Comparison of ENCODE assay signal across 8 cellular contexts in genomic region chr2:41736105-41736567, GRCh38.
DNase-seq lines count a peak whose midpoint lies in the region; ATAC-seq and TF ChIP-seq lines count a peak whose summit lies in the region.

No MANE protein-coding gene starts in this region.

- ATAC-seq in GM18873 (IDR thresholded peaks at IDR 0.05; ENCODE audit: low FRiP score, unreplicated experiment) (peak; percentile 87), HG02840 (IDR thresholded peaks at IDR 0.05; ENCODE audit: low FRiP score, unreplicated experiment) (peak; percentile 90), naive B cell (ENCODE audit: low read depth in 2 of 2) (peak; percentile 52 to 55)

- no peaks in the 10 kb centered on the region for H3K27me3 ChIP-seq in sigmoid colon

- no peak for TF ChIP-seq EP300 in sigmoid colon (IDR thresholded peaks at IDR 0.05)

- H3K4me3 Mint-ChIP-seq in naive B cell = no peak overlapping the region

- H3K27me3 Mint-ChIP-seq in naive B cell = no peaks in the 10 kb centered on the region

- no peak overlapping the region for H3K27ac Mint-ChIP-seq in naive B cell

- peaks cover 0 to 12% (median 3%) of the 10 kb centered on the region in 7 donors for H3K9me3 Mint-ChIP-seq in naive B cell

- no peaks in the 10 kb centered on the region for H3K4me1 ChIP-seq in sigmoid colon

- peaks cover 0 to 4% (median 0%) of the 10 kb centered on the region in 4 donors for H3K9me3 ChIP-seq in sigmoid colon

- intact Hi-C loops in sigmoid colon (cut with DNase I) = no loop called here

- H3K4me1 Mint-ChIP-seq in naive B cell = peaks cover 0 to 6% (median 0%) of the 10 kb centered on the region in 3 donors

- DNase-seq in NCI-H2196 treated with DMSO at 0.1 percent for 48 hours (lab: John Stamatoyannopoulos, UW; ENCODE audit: unreplicated experiment) (peak; percentile 77), naive B cell (peak; percentile 2), NCI-H1694 treated with DMSO at 0.1 percent for 48 hours (lab: John Stamatoyannopoulos, UW) (no peak), NK-92 (lab: John Stamatoyannopoulos, UW; ENCODE audit: unreplicated experiment) (no peak), sigmoid colon (no peak), SHP77 treated with DMSO at 0.1 percent for 48 hours (lab: John Stamatoyannopoulos, UW) (no peak)

- no peaks in the 10 kb centered on the region for H3K36me3 Mint-ChIP-seq in naive B cell

- no peaks in the 10 kb centered on the region for H3K36me3 ChIP-seq in sigmoid colon

- 52 to 80% methylated on average over 5 of the region's 5 CpGs for WGBS in sigmoid colon, 2 donors

- TF ChIP-seq CTCF in sigmoid colon (IDR thresholded peaks at IDR 0.05) = no peak

- TF ChIP-seq POLR2A in sigmoid colon (IDR thresholded peaks at IDR 0.05) = no peak

- H3K4me3 ChIP-seq in sigmoid colon = no peak overlapping the region

- H3K27ac ChIP-seq in sigmoid colon = no peak overlapping the region

Comparison
In these comparisons a context has a peak if more than half of its experiments do, and no peak if none do; other contexts are left out.
1. DNase-seq: peak in NCI-H2196 treated with DMSO at 0.1 percent for 48 hours (single experiment) and naive B cell (single experiment); none in NCI-H1694 treated with DMSO at 0.1 percent for 48 hours (single experiment), NK-92 (single experiment), sigmoid colon (single experiment) and SHP77 treated with DMSO at 0.1 percent for 48 hours (single experiment).
2. Peak in every context shown above with its lines, with median percentiles within 50 percentile points of each other: ATAC-seq.